Comparison of ENCODE assay signal across 12 cellular contexts in the genomic region with DNA sequence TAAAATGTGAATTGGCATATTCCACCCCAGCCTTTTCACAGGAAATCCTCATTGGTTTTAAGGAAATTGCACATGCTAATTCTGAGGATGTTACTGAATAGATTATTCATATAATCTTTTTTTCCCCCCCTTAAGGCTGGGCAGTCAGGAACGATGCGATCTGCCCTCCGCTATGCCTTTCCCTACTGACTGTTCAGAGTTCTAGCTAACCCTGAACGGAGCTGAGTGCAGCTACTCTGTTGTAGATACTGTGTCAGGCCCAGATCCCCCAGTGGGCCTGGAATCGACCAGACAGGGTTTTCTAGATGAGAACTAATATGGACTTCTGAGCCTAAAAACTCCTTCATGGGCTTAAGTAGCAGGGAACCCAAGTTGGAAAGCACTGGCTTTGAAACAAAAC.
"Had no signal": no experiment of that assay in that cellular context is flagged by ENCODE, and none has a peak within 500 bp of the region (broad histone marks: within the 10 kb centered on the region; RNA-seq: fewer than 3 reads in every experiment).

No MANE protein-coding gene starts in this region.

- ATAC-seq: T-helper 17 cell had no signal

- H3K9me3 ChIP-seq: heart left ventricle, transverse colon had no signal

- DNase-seq: activated B cell treated with CpG ODN at 0.5 μM for 24 hours; activated naive CD4-positive, alpha-beta T cell treated with anti-CD3 and anti-CD28 coated beads, Interleukin-2, amount 10 ng/mL, durations not matched to agents 7 days and 5 days; cerebellar nuclear complex; foreskin melanocyte; heart left ventricle; islet precursor cell; midbrain; naive B cell; retina; small intestine; T-helper 17 cell; transverse colon had no signal

- H3K4me3 ChIP-seq: transverse colon had no signal

- H3K27ac ChIP-seq: transverse colon had no signal

- H3K36me3 ChIP-seq: heart left ventricle, transverse colon had no signal

- H3K27me3 ChIP-seq: heart left ventricle, transverse colon had no signal
